17 cellular contexts compared by ENCODE assay signal in genomic region chr22:39663751-39664150, GRCh38.
A peak's percentile ranks its signal among the peaks of the same experiment; 100 is the strongest.
DNase-seq lines count a peak whose midpoint lies in the region; ATAC-seq and TF ChIP-seq lines count a peak whose summit lies in the region.
"Had no signal": no experiment of that assay in that cellular context is flagged by ENCODE, and none has a peak within 500 bp of the region (broad histone marks: within the 10 kb centered on the region; RNA-seq: fewer than 3 reads in every experiment).

No MANE protein-coding gene starts in this region.

- H3K27me3 Mint-ChIP-seq in WTC11 (ENCODE audit: low read depth): peaks cover 32% of the 10 kb centered on the region

- ATAC-seq in WTC11 (no peak), mucosa of descending colon (peak; percentile 69)
- ATAC-seq: stimulated activated memory B cell treated with anti-CD40 and anti-IgM and Interleukin-4, amounts not matched to agents 10 μg/mL and 1 μg/mL and 100 μg/mL, for 72 hours had no signal

- H3K4me1 Mint-ChIP-seq in WTC11: peaks cover 35% of the 10 kb centered on the region

- peak overlapping the region; percentile 45 for H3K4me3 Mint-ChIP-seq in WTC11

- H3K27ac Mint-ChIP-seq in WTC11: no peak overlapping the region
- H3K27ac Mint-ChIP-seq: activated CD4-positive, alpha-beta T cell treated with anti-CD3 and anti-CD28 coated beads, Interleukin-2, amount 10 ng/mL, durations not matched to agents 24 days and 14 days; nephron progenitor cell; stimulated activated memory B cell treated with anti-CD40 and anti-IgM and Interleukin-4, amounts not matched to agents 10 μg/mL and 1 μg/mL and 100 μg/mL, for 72 hours had no signal

- H3K4me1 ChIP-seq in ES-I3 (ENCODE audit: insufficient read depth, low read length): peaks cover 13% of the 10 kb centered on the region
- H3K4me1 ChIP-seq in mucosa of descending colon (ENCODE audit: low read depth): peaks cover 15% of the 10 kb centered on the region

- CTCF ChIA-PET in WTC11 (lab: Charles Lee): interaction anchor here (0.7 to 1.3 kb wide), 5 partner anchors 41 to 195 kb away, joined by 3 to 5 read pairs (median 3); no protein-coding TSS in a partner anchor

- no peaks in the 10 kb centered on the region for H3K9me3 Mint-ChIP-seq in WTC11
- H3K9me3 Mint-ChIP-seq: activated CD4-positive, alpha-beta T cell treated with anti-CD3 and anti-CD28 coated beads, Interleukin-2, amount 10 ng/mL, durations not matched to agents 24 days and 14 days; stimulated activated memory B cell treated with anti-CD40 and anti-IgM and Interleukin-4, amounts not matched to agents 10 μg/mL and 1 μg/mL and 100 μg/mL, for 72 hours had no signal

- H3K36me3 ChIP-seq in ES-I3 (ENCODE audit: insufficient read depth, low read length): no peaks in the 10 kb centered on the region
- H3K36me3 ChIP-seq in mucosa of descending colon (ENCODE audit: low read depth): no peaks in the 10 kb centered on the region
- H3K36me3 ChIP-seq: BLaER1 treated with 17β-estradiol and CSF1 and Interleukin-3, amounts not matched to agents 10 nM and 100 nM; esophagus muscularis mucosa; thyroid gland had no signal

- DNase-seq in DMS153 treated with DMSO at 0.1 percent for 48 hours (lab: John Stamatoyannopoulos, UW; ENCODE audit: unreplicated experiment): peak; percentile 3
- no peak for DNase-seq in DMS153 (lab: John Stamatoyannopoulos, UW)
- peak; percentile 34 for DNase-seq in WTC11 (ENCODE audit: low spot score)
- DNase-seq in mucosa of descending colon: peak; percentile 39 to 68 (median 60)
- DNase-seq in dedifferentiated amniotic fluid mesenchymal stem cell (ENCODE audit: extremely low spot score): no peak
- DNase-seq in cerebellum (ENCODE audit: low spot score): no peak
- no peak for DNase-seq in NCI-H2227 treated with DMSO at 0.1 percent for 48 hours (lab: John Stamatoyannopoulos, UW)
- DNase-seq: 8988T; activated naive CD4-positive, alpha-beta T cell treated with Interleukin-2 at 50 U/mL for 16 hours; DND-41; thyroid gland had no signal

- intact Hi-C loops in mucosa of descending colon (cut with DNase I, micrococcal nuclease): no loop called here

- no peaks in the 10 kb centered on the region for H3K9me3 ChIP-seq in ES-I3 (ENCODE audit: control insufficient read depth, insufficient read depth, low read length)
- H3K9me3 ChIP-seq in mucosa of descending colon: no peaks in the 10 kb centered on the region
- H3K9me3 ChIP-seq: BLaER1 treated with 17β-estradiol and CSF1 and Interleukin-3, amounts not matched to agents 10 nM and 100 nM; thyroid gland had no signal

- no peak overlapping the region for H3K4me3 ChIP-seq in mucosa of descending colon
- H3K4me3 ChIP-seq: BLaER1 treated with 17β-estradiol and CSF1 and Interleukin-3, amounts not matched to agents 10 nM and 100 nM; esophagus muscularis mucosa; thyroid gland had no signal

- POLR2A ChIA-PET in WTC11 (lab: Charles Lee): interaction anchor here (0.8 kb wide), 1 partner anchor 32 kb away, joined by 3 read pairs; no protein-coding TSS in a partner anchor

- peak overlapping the region; percentile 50; the same call in 1 of the 2 replicates for H3K9ac ChIP-seq in ES-I3 (ENCODE audit: low read depth, low read length)
- H3K9ac ChIP-seq: BLaER1 treated with 17β-estradiol and CSF1 and Interleukin-3, amounts not matched to agents 10 nM and 100 nM had no signal

- TF ChIP-seq CTCF in WTC11 (IDR thresholded peaks at IDR 0.05): no peak
- no peak for TF ChIP-seq CTCF in mucosa of descending colon (IDR thresholded peaks at IDR 0.05)

- no peaks in the 10 kb centered on the region for H3K36me3 Mint-ChIP-seq in WTC11
- H3K36me3 Mint-ChIP-seq: stimulated activated memory B cell treated with anti-CD40 and anti-IgM and Interleukin-4, amounts not matched to agents 10 μg/mL and 1 μg/mL and 100 μg/mL, for 72 hours had no signal

TF ChIP-seq in WTC11, 78 proteins besides CTCF, POLR2A, EP300 and RAD21:
- TF ChIP-seq PRDM15 (CRISPR knock-in tag; IDR thresholded peaks at IDR 0.05) (no peak), FOXP1 (CRISPR knock-in tag; IDR thresholded peaks at IDR 0.05; ENCODE audit: borderline replicate concordance) (0 out of 2 replicates have a peak, but pooled peaks have one; percentile 3)

Comparison
In these comparisons a context has a peak if more than half of its experiments do, and no peak if none do; other contexts are left out.
1. DNase-seq: peak in DMS153 treated with DMSO at 0.1 percent for 48 hours (single experiment), WTC11 (single experiment) and mucosa of descending colon (3 of 3); none in DMS153 (single experiment), dedifferentiated amniotic fluid mesenchymal stem cell (single experiment), cerebellum (single experiment) and NCI-H2227 treated with DMSO at 0.1 percent for 48 hours (single experiment).